In the genomic region with DNA sequence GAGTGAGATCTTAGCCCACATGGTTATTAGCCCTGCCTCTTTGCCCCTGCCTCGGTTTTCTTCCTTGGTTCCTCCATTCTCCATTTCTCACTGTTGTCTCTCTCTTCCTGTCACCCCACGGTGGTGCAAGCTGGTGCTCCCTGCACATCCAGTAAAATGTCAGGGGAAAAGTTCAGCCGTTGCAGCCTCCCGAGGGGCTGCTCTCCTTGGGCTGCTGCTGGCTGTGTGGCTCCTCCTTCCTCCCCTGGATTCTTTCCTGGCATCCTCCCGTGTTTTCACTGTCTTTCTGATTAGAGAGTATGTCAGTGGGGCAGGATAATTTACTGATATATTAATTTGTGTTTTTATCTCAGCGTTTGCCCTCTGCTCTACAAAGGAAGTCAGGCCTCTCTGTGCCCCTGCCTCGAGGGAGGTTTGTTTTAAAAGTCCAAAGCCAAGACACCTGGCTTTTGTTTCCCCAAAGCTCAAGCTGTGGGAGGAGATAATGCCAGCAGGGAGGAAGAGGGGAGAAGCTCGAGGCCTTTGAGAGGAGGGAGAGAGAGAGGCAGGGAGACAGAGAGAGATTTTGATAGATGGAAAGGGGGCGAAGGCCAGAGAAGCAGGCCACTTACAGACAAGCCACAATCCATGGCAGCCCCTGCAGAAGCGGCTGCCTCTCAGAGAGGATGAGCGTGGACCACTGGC, we compare ENCODE assay signal across 16 cellular contexts.
A peak's percentile ranks its signal among the peaks of the same experiment; 100 is the strongest.
DNase-seq lines count a peak whose midpoint lies in the region; ATAC-seq and TF ChIP-seq lines count a peak whose summit lies in the region.
"Had no signal": no experiment of that assay in that cellular context is flagged by ENCODE, and none has a peak within 500 bp of the region (broad histone marks: within the 10 kb centered on the region; RNA-seq: fewer than 3 reads in every experiment).

No MANE protein-coding gene starts in this region.

- H3K27me3 Mint-ChIP-seq in WTC11 (ENCODE audit: low read depth), result peaks cover 9% of the 10 kb centered on the region

- no peak for DNase-seq in WTC11 (ENCODE audit: low spot score)
- peak; percentile 86 for DNase-seq in left kidney (ENCODE audit: low read depth, low spot score)
- no peak for DNase-seq in trophoblast cell
- DNase-seq in iPS-NIHi11 (ENCODE audit: low spot score), result no peak
- no peak for DNase-seq in sigmoid colon
- DNase-seq: C1 segment of cervical spinal cord; DND-41; HFFc6; IMR-90; NCI-H1105 treated with DMSO at 0.1 percent for 48 hours; NCI-H187 treated with DMSO at 0.1 percent for 48 hours; NK-92 treated with Interleukin-12 subunit alpha and Interleukin-12 subunit beta, amount 100 ng/mL, for 24 hours had no signal

- peak overlapping the region; percentile 56 for H2BK12ac ChIP-seq in trophoblast cell (ENCODE audit: low read length)

- POLR2A ChIA-PET in WTC11 (lab: Charles Lee), result interaction anchor here (0.6 to 0.7 kb wide), 2 partner anchors 32 to 39 kb away, joined by 3 to 6 read pairs; no protein-coding TSS in a partner anchor

- H2AFZ ChIP-seq in trophoblast cell (ENCODE audit: insufficient read depth, low read length, poor library complexity), result no peak overlapping the region

- no peak overlapping the region for H3K4ac ChIP-seq in trophoblast cell (ENCODE audit: low read depth, low read length)

- H3K23ac ChIP-seq in trophoblast cell (ENCODE audit: low read length), result no peak overlapping the region

- no peaks in the 10 kb centered on the region for H3K36me3 Mint-ChIP-seq in WTC11

- no peaks in the 10 kb centered on the region for H3K36me3 ChIP-seq in BLaER1 treated with 17β-estradiol and CSF1 and Interleukin-3, amounts not matched to agents 10 nM and 100 nM
- H3K36me3 ChIP-seq in trophoblast cell (ENCODE audit: control insufficient read depth in 1 of 2, insufficient read depth in 2 of 2, low read length in 2 of 2), result no peaks in the 10 kb centered on the region
- no peaks in the 10 kb centered on the region for H3K36me3 ChIP-seq in sigmoid colon

- H2AK5ac ChIP-seq in trophoblast cell (ENCODE audit: low read length), result peak overlapping the region; percentile 49

- H4K20me1 ChIP-seq in BLaER1 treated with 17β-estradiol and CSF1 and Interleukin-3, amounts not matched to agents 10 nM and 100 nM, result no peaks in the 10 kb centered on the region

- no peaks in the 10 kb centered on the region for H3K27me3 ChIP-seq in BLaER1 treated with 17β-estradiol and CSF1 and Interleukin-3, amounts not matched to agents 10 nM and 100 nM
- no peaks in the 10 kb centered on the region for H3K27me3 ChIP-seq in trophoblast cell (ENCODE audit: insufficient read depth, low read length)
- no peaks in the 10 kb centered on the region for H3K27me3 ChIP-seq in sigmoid colon

- peaks cover 0 to 8% (median 0%) of the 10 kb centered on the region in 10 experiments; a peak in 4 of 20 replicates for H3K4me1 ChIP-seq in BLaER1 treated with 17β-estradiol and CSF1 and Interleukin-3, amounts not matched to agents 10 nM and 100 nM
- H3K4me1 ChIP-seq in trophoblast cell (ENCODE audit: control insufficient read depth in 1 of 2, insufficient read depth in 2 of 2, low read length in 2 of 2) (peaks cover 3 to 9% of the 10 kb centered on the region in 2 experiments), sigmoid colon (peaks cover 0 to 27% (median 14%) of the 10 kb centered on the region in 4 donors)

- no peaks in the 10 kb centered on the region for H3K9me3 ChIP-seq in BLaER1 treated with 17β-estradiol and CSF1 and Interleukin-3, amounts not matched to agents 10 nM and 100 nM (replicated peaks in 1 of 11)
- H3K9me3 ChIP-seq in trophoblast cell (ENCODE audit: insufficient read depth, low read depth, low read length) (no peaks in the 10 kb centered on the region), sigmoid colon (no peaks in the 10 kb centered on the region)

- H3K9ac ChIP-seq in BLaER1 treated with 17β-estradiol and CSF1 and Interleukin-3, amounts not matched to agents 10 nM and 100 nM, result no peak overlapping the region
- no peak overlapping the region for H3K9ac ChIP-seq in trophoblast cell (ENCODE audit: low read length)

- H3K4me2 ChIP-seq in BLaER1 treated with 17β-estradiol and CSF1 and Interleukin-3, amounts not matched to agents 10 nM and 100 nM, result peak overlapping the region in 6 of 11 experiments; percentile 2 to 38 (median 22); a peak in 8 of 22 replicates
- no peak overlapping the region for H3K4me2 ChIP-seq in trophoblast cell (ENCODE audit: low read length)

- TF ChIP-seq CTCF in WTC11 (IDR thresholded peaks at IDR 0.05), result no peak
- no peak for TF ChIP-seq CTCF in sigmoid colon (IDR thresholded peaks at IDR 0.05)

- H3K27ac ChIP-seq in BLaER1 treated with 17β-estradiol and CSF1 and Interleukin-3, amounts not matched to agents 10 nM and 100 nM, result no peak overlapping the region
- H3K27ac ChIP-seq in trophoblast cell (ENCODE audit: low read depth, low read length) (no peak overlapping the region), sigmoid colon (peak overlapping the region in 2 of 4 donors; percentile 16 to 43)
- H3K27ac ChIP-seq: RWPE1 had no signal

- H3K4me3 ChIP-seq in BLaER1 treated with 17β-estradiol and CSF1 and Interleukin-3, amounts not matched to agents 10 nM and 100 nM, result no peak overlapping the region
- H3K4me3 ChIP-seq in trophoblast cell (ENCODE audit: low read depth, low read length) (no peak overlapping the region), sigmoid colon (no peak overlapping the region)

- H4K12ac ChIP-seq in trophoblast cell (ENCODE audit: low read depth, low read length), result no peak overlapping the region

- no peak overlapping the region for H2BK120ac ChIP-seq in trophoblast cell (ENCODE audit: insufficient read depth, low read length, poor library complexity)

- no CpG with 5 or more reads among the region's 11 CpGs for WGBS in trophoblast cell (ENCODE audit: extremely low coverage, insufficient coverage, insufficient read length)
- WGBS in sigmoid colon, 2 donors, result 52 to 57% methylated on average over 11 of the region's 11 CpGs

- no peaks in the 10 kb centered on the region for H3K79me2 ChIP-seq in trophoblast cell (ENCODE audit: control insufficient read depth, insufficient read depth, low read length, poor library complexity)

- H3K27ac Mint-ChIP-seq in WTC11, result no peak overlapping the region
- H3K27ac Mint-ChIP-seq: HFFc6 had no signal

- TF ChIP-seq EP300 in sigmoid colon (IDR thresholded peaks at IDR 0.05), result no peak

- no peak overlapping the region for H3K18ac ChIP-seq in trophoblast cell (ENCODE audit: low read length)

- TF ChIP-seq POLR2A in sigmoid colon (IDR thresholded peaks at IDR 0.05), result no peak

- no peak overlapping the region for H2BK5ac ChIP-seq in trophoblast cell (ENCODE audit: low read depth, low read length, poor library complexity)

- CTCF ChIA-PET in WTC11 (lab: Charles Lee), result no interaction called here

- peak overlapping the region; percentile 19 for H4K91ac ChIP-seq in trophoblast cell (ENCODE audit: low read depth, low read length)

- intact Hi-C loops in sigmoid colon (cut with DNase I), result loop anchor here (5.0 kb wide), 1 partner anchor 142 kb away; no protein-coding TSS in a partner anchor

- H3K4me3 Mint-ChIP-seq in WTC11, result no peak overlapping the region
- H3K4me3 Mint-ChIP-seq: HFFc6 had no signal

- ATAC-seq in WTC11 (peak; percentile 45), HG03095 (IDR thresholded peaks at IDR 0.05; ENCODE audit: unreplicated experiment) (no peak), GM18907 (IDR thresholded peaks at IDR 0.05; ENCODE audit: unreplicated experiment) (no peak)

- H3K14ac ChIP-seq in trophoblast cell (ENCODE audit: low read length), result no peak overlapping the region

- H3K79me1 ChIP-seq in trophoblast cell (ENCODE audit: low read length), result peaks cover 6% of the 10 kb centered on the region

- H3K4me1 Mint-ChIP-seq in WTC11, result peaks cover 48% of the 10 kb centered on the region

- no peaks in the 10 kb centered on the region for H3K9me3 Mint-ChIP-seq in WTC11
- H3K9me3 Mint-ChIP-seq: HFFc6 had no signal

- H4K8ac ChIP-seq in trophoblast cell (ENCODE audit: low read depth, low read length), result no peak overlapping the region

TF ChIP-seq in WTC11, 78 proteins besides CTCF, POLR2A, EP300 and RAD21:
- no peak for TF ChIP-seq JUN (CRISPR knock-in tag; IDR thresholded peaks at IDR 0.05)
- TF ChIP-seq, protein P1, sequence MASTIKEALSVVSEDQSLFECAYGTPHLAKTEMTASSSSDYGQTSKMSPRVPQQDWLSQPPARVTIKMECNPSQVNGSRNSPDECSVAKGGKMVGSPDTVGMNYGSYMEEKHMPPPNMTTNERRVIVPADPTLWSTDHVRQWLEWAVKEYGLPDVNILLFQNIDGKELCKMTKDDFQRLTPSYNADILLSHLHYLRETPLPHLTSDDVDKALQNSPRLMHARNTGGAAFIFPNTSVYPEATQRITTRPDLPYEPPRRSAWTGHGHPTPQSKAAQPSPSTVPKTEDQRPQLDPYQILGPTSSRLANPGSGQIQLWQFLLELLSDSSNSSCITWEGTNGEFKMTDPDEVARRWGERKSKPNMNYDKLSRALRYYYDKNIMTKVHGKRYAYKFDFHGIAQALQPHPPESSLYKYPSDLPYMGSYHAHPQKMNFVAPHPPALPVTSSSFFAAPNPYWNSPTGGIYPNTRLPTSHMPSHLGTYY (CRISPR knock-in tag; IDR thresholded peaks at IDR 0.05), result no peak
- TF ChIP-seq, protein P2, sequence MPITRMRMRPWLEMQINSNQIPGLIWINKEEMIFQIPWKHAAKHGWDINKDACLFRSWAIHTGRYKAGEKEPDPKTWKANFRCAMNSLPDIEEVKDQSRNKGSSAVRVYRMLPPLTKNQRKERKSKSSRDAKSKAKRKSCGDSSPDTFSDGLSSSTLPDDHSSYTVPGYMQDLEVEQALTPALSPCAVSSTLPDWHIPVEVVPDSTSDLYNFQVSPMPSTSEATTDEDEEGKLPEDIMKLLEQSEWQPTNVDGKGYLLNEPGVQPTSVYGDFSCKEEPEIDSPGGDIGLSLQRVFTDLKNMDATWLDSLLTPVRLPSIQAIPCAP (CRISPR knock-in tag; IDR thresholded peaks at IDR 0.05), result no peak
